Comparison of ENCODE assay signal across 7 cellular contexts in the genomic region with DNA sequence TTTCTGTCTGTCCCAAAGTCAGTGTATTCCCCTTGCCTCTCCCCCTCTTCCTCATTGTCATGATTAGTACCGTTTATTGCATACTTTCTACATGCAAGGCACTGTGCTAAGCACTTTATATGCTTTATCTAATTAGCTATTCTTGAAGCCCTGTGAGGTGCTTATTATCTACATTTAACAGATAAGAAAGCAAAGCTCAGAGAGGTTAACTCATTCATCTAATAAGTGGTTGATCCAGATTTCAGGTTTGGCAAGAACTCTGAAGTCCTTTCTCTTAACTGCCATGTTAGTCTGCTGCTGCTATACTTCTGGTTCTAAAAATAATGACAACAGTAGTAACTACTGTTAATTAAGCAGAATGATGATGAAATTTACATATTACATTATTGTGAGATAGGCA. TPM values are rescaled to one million over a fixed set of nuclear protein-coding genes. Genes with fewer than 3 reads are reported as not detected.
DNase-seq lines count a peak whose midpoint lies in the region; ATAC-seq and TF ChIP-seq lines count a peak whose summit lies in the region.

No MANE protein-coding gene starts in this region.

- H3K9ac ChIP-seq in HUES64 (ENCODE audit: low read depth, low read length) = peak overlapping the region; percentile 63
- H3K9ac ChIP-seq in smooth muscle cell (ENCODE audit: low read depth) = peak overlapping the region; percentile 88

- POLR2A ChIA-PET in T-cell (lab: Charles Lee) = interaction anchor here (0.6 to 4.8 kb wide), 5 partner anchors 10 to 128 kb away, joined by 3 to 49 read pairs (median 6); a partner anchor contains a TSS

- H3K4me3 ChIP-seq in HUES64 (ENCODE audit: low read length) (no peak overlapping the region), left ventricle myocardium inferior (peak overlapping the region; percentile 46), smooth muscle cell (no peak overlapping the region)

- peaks cover 67 to 73% (median 72%) of the 10 kb centered on the region in 3 donors for H3K4me1 Mint-ChIP-seq in T-cell

- peaks cover 60% of the 10 kb centered on the region for H4K20me1 ChIP-seq in smooth muscle cell (ENCODE audit: low read depth)

- H3K36me3 ChIP-seq in HUES64 (ENCODE audit: insufficient read depth, low read length) (no peaks in the 10 kb centered on the region), left ventricle myocardium inferior (no peaks in the 10 kb centered on the region), smooth muscle cell (ENCODE audit: low read depth) (no peaks in the 10 kb centered on the region)

- H3K4me2 ChIP-seq in smooth muscle cell = peak overlapping the region; percentile 81

- no peaks in the 10 kb centered on the region for H3K27me3 ChIP-seq in HUES64 (ENCODE audit: insufficient read depth, low read length)
- H3K27me3 ChIP-seq in left ventricle myocardium inferior (ENCODE audit: low read depth) = no peaks in the 10 kb centered on the region
- H3K27me3 ChIP-seq in smooth muscle cell (ENCODE audit: low read depth) = no peaks in the 10 kb centered on the region

- peaks cover 50% of the 10 kb centered on the region for H3F3A ChIP-seq in smooth muscle cell (ENCODE audit: low read depth)

- TF ChIP-seq CTCF in left ventricle myocardium inferior (IDR thresholded peaks at IDR 0.05; ENCODE audit: borderline replicate concordance) (no peak), smooth muscle cell (IDR thresholded peaks at IDR 0.05; ENCODE audit: borderline replicate concordance, insufficient read depth, poor library complexity, severe bottlenecking) (no peak)

- H3K79me2 ChIP-seq in smooth muscle cell (ENCODE audit: low read depth) = peaks cover 94% of the 10 kb centered on the region

- DNase-seq in T-cell (no peak), left ventricle myocardium inferior (no peak), smooth muscle cell (lab: John Stamatoyannopoulos, UW; ENCODE audit: unreplicated experiment) (no peak), NK-92 (lab: John Stamatoyannopoulos, UW; ENCODE audit: unreplicated experiment) (no peak)

- H3K4me3 Mint-ChIP-seq in T-cell = peak overlapping the region; percentile 66 to 71 (median 70)

- intact Hi-C loops in left ventricle myocardium inferior (cut with micrococcal nuclease) = no loop called here

- peaks cover 3% of the 10 kb centered on the region for H3K36me3 Mint-ChIP-seq in T-cell

- H3K9me3 Mint-ChIP-seq in T-cell = no peaks in the 10 kb centered on the region

- no peak overlapping the region for H2AFZ ChIP-seq in smooth muscle cell (ENCODE audit: low read depth)

- peak overlapping the region; percentile 97 to 98 for H3K27ac Mint-ChIP-seq in T-cell

- no peak for ATAC-seq in T-cell (replicated peaks in 1 of 4)
- ATAC-seq in HG03039 (IDR thresholded peaks at IDR 0.05; ENCODE audit: unreplicated experiment) = no peak
- ATAC-seq in HG03196 (IDR thresholded peaks at IDR 0.05; ENCODE audit: unreplicated experiment) = no peak

- no peaks in the 10 kb centered on the region for H3K27me3 Mint-ChIP-seq in T-cell

- CTCF ChIA-PET in T-cell (lab: Charles Lee) = interaction anchor here in 1 of 2 donors (0.6 to 3.8 kb wide), 3 partner anchors 9 to 468 kb away, joined by 3 to 15 read pairs (median 6); a partner anchor contains a TSS

- H3K27ac ChIP-seq in HUES64 (ENCODE audit: low read depth, low read length) (peak overlapping the region; percentile 84), left ventricle myocardium inferior (replicated peaks) (peak overlapping the region; percentile 84), smooth muscle cell (ENCODE audit: low read depth) (peak overlapping the region; percentile 99)

- WGBS in HUES64 = 48% methylated on average over 1 of the region's 1 CpG
- 37% methylated on average over 1 of the region's 1 CpG for WGBS in smooth muscle cell (ENCODE audit: low lambda C conversion rate)

- peaks cover 57% of the 10 kb centered on the region for H3K4me1 ChIP-seq in HUES64 (ENCODE audit: insufficient read depth, low read length)
- peaks cover 92% of the 10 kb centered on the region for H3K4me1 ChIP-seq in left ventricle myocardium inferior
- peaks cover 49% of the 10 kb centered on the region for H3K4me1 ChIP-seq in smooth muscle cell (ENCODE audit: low read depth)

- H3K9me3 ChIP-seq in HUES64 (ENCODE audit: insufficient read depth, low read depth, low read length) (no peaks in the 10 kb centered on the region), left ventricle myocardium inferior (replicated peaks) (no peaks in the 10 kb centered on the region), smooth muscle cell (replicated peaks; ENCODE audit: low read depth) (no peaks in the 10 kb centered on the region)

RNA-seq across cellular contexts. Expression of a gene that starts 13.5 kb away (rescaled TPM):
- 53.3 TPM for polyA plus RNA-seq in HUES64 (2013, experiment 1 of 2)
- 67.4 TPM for polyA plus RNA-seq in HUES64 (2013, experiment 2 of 2)
- total RNA-seq in T-cell (100 to 1,000 TPM; 125 to 158 (median 127) TPM), left ventricle myocardium inferior (39.2 TPM), smooth muscle cell (184 and 185 TPM in 2 replicates)
- 59.3 and 80.8 TPM in 2 replicates for polyA plus RNA-seq in smooth muscle cell

RNA-seq across cellular contexts. Expression of a gene that starts 49.4 kb away (rescaled TPM):
- 0.85 TPM for polyA plus RNA-seq in HUES64 (2013, experiment 1 of 2)
- 0.82 TPM for polyA plus RNA-seq in HUES64 (2013, experiment 2 of 2)
- total RNA-seq in T-cell (under 1 TPM; 0.61 to 0.85 (median 0.70) TPM), left ventricle myocardium inferior (4.7 TPM), smooth muscle cell (0.90 and 2.3 TPM in 2 replicates)
- polyA plus RNA-seq in smooth muscle cell = 0.08 and 1.3 TPM in 2 replicates
